18 cellular contexts compared by ENCODE assay signal in genomic region chr4:5635826-5636196, GRCh38.
DNase-seq lines count a peak whose midpoint lies in the region; ATAC-seq and TF ChIP-seq lines count a peak whose summit lies in the region.
"Had no signal": no experiment of that assay in that cellular context is flagged by ENCODE, and none has a peak within 500 bp of the region (broad histone marks: within the 10 kb centered on the region; RNA-seq: fewer than 3 reads in every experiment).

No MANE protein-coding gene starts in this region.

- H3K36me3 Mint-ChIP-seq in CD8-positive, alpha-beta T cell, result peaks cover 5% of the 10 kb centered on the region
- H3K36me3 Mint-ChIP-seq: immature natural killer cell had no signal

- peaks cover 6% of the 10 kb centered on the region for H3K36me3 ChIP-seq in mammary epithelial cell (ENCODE audit: insufficient read depth, low read length)
- no peaks in the 10 kb centered on the region for H3K36me3 ChIP-seq in CD8-positive, alpha-beta T cell (ENCODE audit: insufficient read depth, low read length)
- H3K36me3 ChIP-seq: Peyer's patch had no signal

- peak overlapping the region; percentile 79 for H3K27ac ChIP-seq in mammary epithelial cell (ENCODE audit: insufficient read depth, low read depth, low read length)
- no peak overlapping the region for H3K27ac ChIP-seq in CD8-positive, alpha-beta T cell (ENCODE audit: low read depth, low read length)
- H3K27ac ChIP-seq: esophagus squamous epithelium, Peyer's patch had no signal

- CTCF ChIA-PET in mammary epithelial cell (lab: Charles Lee; ENCODE audit: low non-redundant PET), result no interaction called here
- CTCF ChIA-PET in CD8-positive, alpha-beta T cell (lab: Charles Lee), result no interaction called here

- no peaks in the 10 kb centered on the region for H3K9me3 Mint-ChIP-seq in CD8-positive, alpha-beta T cell
- H3K9me3 Mint-ChIP-seq: central memory CD8-positive, alpha-beta T cell; immature natural killer cell had no signal

- H3K9ac ChIP-seq in mammary epithelial cell (ENCODE audit: insufficient read depth, low read length), result peak overlapping the region; percentile 64

- no peak overlapping the region for H3K4me3 ChIP-seq in mammary epithelial cell (replicated peaks in 1 of 3; ENCODE audit: insufficient read depth in 1 of 3, low read depth in 2 of 3, low read length in 3 of 3)
- H3K4me3 ChIP-seq in CD8-positive, alpha-beta T cell (ENCODE audit: low read depth, low read length), result no peak overlapping the region
- H3K4me3 ChIP-seq: esophagus squamous epithelium, Peyer's patch had no signal

- H3K27ac Mint-ChIP-seq in CD8-positive, alpha-beta T cell, result no peak overlapping the region
- H3K27ac Mint-ChIP-seq: immature natural killer cell, progenitor cell of endocrine pancreas had no signal

- in situ Hi-C loops in mammary epithelial cell (cut with MboI; ENCODE audit: low sequenced_read_pairs in 2 of 2), result no loop called here

- WGBS in mammary epithelial cell (ENCODE audit: low coverage, missing lambda C conversion rate), result 9% methylated on average over 7 of the region's 7 CpGs

- no peak for TF ChIP-seq CTCF in mammary epithelial cell (conservative IDR thresholded peaks at IDR 0.05 in 1 of 2, IDR thresholded peaks at IDR 0.05 in 1 of 2; ENCODE audit: extremely low read depth in 1 of 2, insufficient read depth in 1 of 2, low read depth in 1 of 2, low read length in 2 of 2)
- no peak for TF ChIP-seq CTCF in CD8-positive, alpha-beta T cell (IDR thresholded peaks at IDR 0.05)

- dilution Hi-C loops in mammary epithelial cell (cut with HindIII; ENCODE audit: low sequenced_read_pairs), result no loop called here

- H3K4me3 Mint-ChIP-seq in CD8-positive, alpha-beta T cell, result no peak overlapping the region
- H3K4me3 Mint-ChIP-seq: central memory CD8-positive, alpha-beta T cell; immature natural killer cell had no signal

- no peaks in the 10 kb centered on the region for H3K9me3 ChIP-seq in mammary epithelial cell (replicated peaks; ENCODE audit: insufficient read depth, low read length)
- H3K9me3 ChIP-seq in CD8-positive, alpha-beta T cell (ENCODE audit: low read length), result no peaks in the 10 kb centered on the region
- H3K9me3 ChIP-seq: esophagus squamous epithelium, Peyer's patch had no signal

- H3K27me3 Mint-ChIP-seq in CD8-positive, alpha-beta T cell (ENCODE audit: low read depth), result no peaks in the 10 kb centered on the region
- H3K27me3 Mint-ChIP-seq: central memory CD8-positive, alpha-beta T cell; progenitor cell of endocrine pancreas had no signal

- peaks cover 50% of the 10 kb centered on the region for H3K4me1 ChIP-seq in mammary epithelial cell (ENCODE audit: insufficient read depth, low read length)
- H3K4me1 ChIP-seq in CD8-positive, alpha-beta T cell (ENCODE audit: insufficient read depth, low read length), result no peaks in the 10 kb centered on the region
- H3K4me1 ChIP-seq: esophagus squamous epithelium, Peyer's patch had no signal

- no peak for ATAC-seq in CD8-positive, alpha-beta T cell

- no peaks in the 10 kb centered on the region for H3K4me1 Mint-ChIP-seq in CD8-positive, alpha-beta T cell (ENCODE audit: low read depth)
- H3K4me1 Mint-ChIP-seq: central memory CD8-positive, alpha-beta T cell; immature natural killer cell had no signal

- intact Hi-C loops in mammary epithelial cell (cut with micrococcal nuclease), result loop anchor here (2.0 to 5.0 kb wide), 2 partner anchors 75 to 156 kb away; partner anchors contain the start of gene EVC
- intact Hi-C loops in CD8-positive, alpha-beta T cell (cut with DNase I, micrococcal nuclease), result no loop called here

- H3K79me2 ChIP-seq in mammary epithelial cell (ENCODE audit: insufficient read depth, low read length), result no peaks in the 10 kb centered on the region

- DNase-seq in AG08395 (ENCODE audit: low spot score) (peak; percentile 51), Kasumi-1 (lab: John Stamatoyannopoulos, UW) (peak; percentile 5 to 8), mammary epithelial cell (peak; percentile 87), iris pigment epithelial cell (ENCODE audit: low read depth) (peak; percentile 89), NOMO-1 treated with DMSO at 0.1 percent for 48 hours (lab: John Stamatoyannopoulos, UW; ENCODE audit: unreplicated experiment) (no peak), SKM-1 (lab: John Stamatoyannopoulos, UW; ENCODE audit: unreplicated experiment) (no peak)
- no peak for DNase-seq in central memory CD4-positive, alpha-beta T cell
- DNase-seq in CD8-positive, alpha-beta T cell, result no peak
- DNase-seq: activated CD4-positive, alpha-beta T cell treated with anti-CD3 and anti-CD28 coated beads, Interleukin-2, amount 50 U/mL, for 1 hour; activated effector memory CD4-positive, alpha-beta T cell treated with Interleukin-2 at 50 U/mL for 16 hours; AML-193; DMS79; esophagus squamous epithelium; immature natural killer cell; NCI-H2227 treated with DMSO at 0.1 percent for 48 hours; Peyer's patch had no signal

- H4K20me1 ChIP-seq in mammary epithelial cell (ENCODE audit: insufficient read depth, low read length), result no peaks in the 10 kb centered on the region

- POLR2A ChIA-PET in CD8-positive, alpha-beta T cell (lab: Charles Lee), result no interaction called here

- H3K27me3 ChIP-seq in mammary epithelial cell (ENCODE audit: insufficient read depth, low read length), result no peaks in the 10 kb centered on the region
- no peaks in the 10 kb centered on the region for H3K27me3 ChIP-seq in CD8-positive, alpha-beta T cell (ENCODE audit: insufficient read depth, low read length)
- H3K27me3 ChIP-seq: esophagus squamous epithelium, Peyer's patch had no signal

- H2AFZ ChIP-seq in mammary epithelial cell (ENCODE audit: low read depth, low read length), result peak overlapping the region; percentile 26

- no TSS peak for BruUV-seq in mammary epithelial cell (replicated peaks; lab: Mats Ljungman, UMichigan)

- H3K4me2 ChIP-seq in mammary epithelial cell (ENCODE audit: insufficient read depth, low read depth, low read length), result peak overlapping the region; percentile 39

Comparison
In these comparisons a context has a peak if more than half of its experiments do, and no peak if none do; other contexts are left out.
1. DNase-seq: peak in AG08395 (single experiment), Kasumi-1 (2 of 2), mammary epithelial cell (single experiment) and iris pigment epithelial cell (single experiment); none in central memory CD4-positive, alpha-beta T cell (single experiment), NOMO-1 treated with DMSO at 0.1 percent for 48 hours (single experiment), CD8-positive, alpha-beta T cell (0 of 7) and SKM-1 (single experiment).